1 cellular context compared by ENCODE assay signal in genomic region chr1:27564710-27565649, GRCh38.
TF ChIP-seq lines count a peak whose summit lies in the region.

No MANE protein-coding gene starts in this region.

TF ChIP-seq in IMR-90, 13 proteins besides CTCF, POLR2A, EP300 and RAD21:
- no peak for TF ChIP-seq NFE2L2 (IDR thresholded peaks at IDR 0.05; ENCODE audit: low read depth, low read length)
- no peak for TF ChIP-seq CHD1 (IDR thresholded peaks at IDR 0.05; ENCODE audit: low read depth, low read length)
- no peak for TF ChIP-seq MAZ (IDR thresholded peaks at IDR 0.05; ENCODE audit: borderline replicate concordance, low read depth, low read length)
- no peak for TF ChIP-seq BHLHE40 (IDR thresholded peaks at IDR 0.05; ENCODE audit: low read depth, low read length)
- no peak for TF ChIP-seq RFX5 (IDR thresholded peaks at IDR 0.05; ENCODE audit: low read depth, low read length)
- TF ChIP-seq MXI1 (IDR thresholded peaks at IDR 0.05; ENCODE audit: borderline replicate concordance, low read depth, low read length): no peak
- no peak for TF ChIP-seq USF2 (IDR thresholded peaks at IDR 0.05; ENCODE audit: low read depth, low read length)
- no peak for TF ChIP-seq ELK1 (IDR thresholded peaks at IDR 0.05; ENCODE audit: borderline replicate concordance, low read depth, low read length)
- TF ChIP-seq MAFK (IDR thresholded peaks at IDR 0.05; ENCODE audit: low read depth, low read length): no peak
- TF ChIP-seq CEBPB (IDR thresholded peaks at IDR 0.05; ENCODE audit: low read depth, low read length): no peak
TF ChIP-seq in IMR-90: peak in this region for 0.
